In genomic region chrX:40504801-40505605, GRCh38 we compare ENCODE assay signal across 1 cellular context.
TF ChIP-seq lines count a peak whose summit lies in the region.

No MANE protein-coding gene starts in this region.

TF ChIP-seq in IMR-90, 13 proteins besides CTCF, POLR2A, EP300 and RAD21:
- TF ChIP-seq MAFK (IDR thresholded peaks at IDR 0.05; ENCODE audit: low read depth, low read length) (no peak), USF2 (IDR thresholded peaks at IDR 0.05; ENCODE audit: low read depth, low read length) (no peak), BHLHE40 (IDR thresholded peaks at IDR 0.05; ENCODE audit: low read depth, low read length) (no peak), ELK1 (IDR thresholded peaks at IDR 0.05; ENCODE audit: borderline replicate concordance, low read depth, low read length) (no peak), NFE2L2 (IDR thresholded peaks at IDR 0.05; ENCODE audit: low read depth, low read length) (no peak)
